9 cellular contexts compared by ENCODE assay signal in the genomic region with DNA sequence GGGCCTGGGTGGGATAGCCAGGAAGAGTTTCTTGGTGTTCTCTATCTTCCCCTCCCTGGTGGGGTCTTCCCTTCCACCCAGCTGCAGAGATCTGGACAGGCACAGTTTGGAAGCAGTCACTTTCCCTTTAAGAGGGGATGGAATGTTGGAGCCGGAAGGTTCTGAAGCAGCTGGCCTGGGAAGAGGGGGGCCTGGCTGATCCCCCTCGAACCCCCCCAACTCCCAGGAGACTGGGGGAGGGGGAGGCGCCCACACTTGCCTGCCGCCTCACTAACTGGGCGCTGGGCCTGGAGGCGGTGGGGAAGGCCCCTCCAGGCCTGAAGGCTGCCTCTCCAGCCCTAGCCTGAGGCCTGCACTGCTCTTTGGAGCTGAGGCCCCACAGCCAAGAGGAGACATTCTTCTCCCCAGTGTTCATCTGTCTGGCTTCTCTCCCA. TPM values are rescaled to one million over a fixed set of nuclear protein-coding genes. Genes with fewer than 3 reads are reported as not detected.
A peak's percentile ranks its signal among the peaks of the same experiment; 100 is the strongest.
DNase-seq lines count a peak whose midpoint lies in the region; ATAC-seq, FAIRE-seq and TF ChIP-seq lines count a peak whose summit lies in the region.
"Had no signal": no experiment of that assay in that cellular context is flagged by ENCODE, and none has a peak within 500 bp of the region (broad histone marks: within the 10 kb centered on the region; RNA-seq: fewer than 3 reads in every experiment).

No MANE protein-coding gene starts in this region.

- H3K4me2 ChIP-seq in keratinocyte (ENCODE audit: control insufficient read depth, extremely low read depth, insufficient read depth, low read depth, low read length): peak overlapping the region; percentile 98
- peak overlapping the region; percentile 87 for H3K4me2 ChIP-seq in smooth muscle cell

- H4K20me1 ChIP-seq in keratinocyte (ENCODE audit: control insufficient read depth, extremely low read depth, insufficient read depth, low read length) (no peaks in the 10 kb centered on the region), smooth muscle cell (ENCODE audit: low read depth) (peaks cover 58% of the 10 kb centered on the region)

- no peak for ATAC-seq in HG02763 (IDR thresholded peaks at IDR 0.05; ENCODE audit: unreplicated experiment)

- H2AFZ ChIP-seq in keratinocyte (ENCODE audit: control insufficient read depth, low read length) (no peak overlapping the region), smooth muscle cell (ENCODE audit: low read depth) (no peak overlapping the region)

- DNase-seq in NCI-H1436 (lab: John Stamatoyannopoulos, UW): peak; percentile 37
- no peak for DNase-seq in NCI-H1436 treated with DMSO at 0.1 percent for 48 hours (lab: John Stamatoyannopoulos, UW)
- peak; percentile 64 for DNase-seq in NCI-H2171 (lab: John Stamatoyannopoulos, UW)
- DNase-seq in caudate nucleus (lab: John Stamatoyannopoulos, UW): peak in 43 of 61 donors; percentile 14 to 63 (median 34)
- DNase-seq in keratinocyte (ENCODE audit: low read depth, low spot score): no peak
- peak; percentile 28 for DNase-seq in smooth muscle cell (lab: John Stamatoyannopoulos, UW; ENCODE audit: unreplicated experiment)
- DNase-seq in SK-N-DZ (ENCODE audit: low spot score): no peak

- WGBS in smooth muscle cell (ENCODE audit: low lambda C conversion rate): 0% methylated on average over 3 of the region's 6 CpGs

- peaks cover 0 to 2% of the 10 kb centered on the region in 2 experiments for H3K36me3 ChIP-seq in keratinocyte (ENCODE audit: control insufficient read depth in 2 of 2, extremely low read depth in 1 of 2, insufficient read depth in 2 of 2, low read length in 2 of 2)
- no peaks in the 10 kb centered on the region for H3K36me3 ChIP-seq in smooth muscle cell (ENCODE audit: low read depth)

- H3K9ac ChIP-seq in keratinocyte (ENCODE audit: control insufficient read depth, extremely low read depth, insufficient read depth, low read length) (peak overlapping the region; percentile 85), smooth muscle cell (ENCODE audit: low read depth) (peak overlapping the region; percentile 89)

- peaks cover 51% of the 10 kb centered on the region for H3K79me2 ChIP-seq in keratinocyte (ENCODE audit: control insufficient read depth, insufficient read depth, low read length)
- peaks cover 59% of the 10 kb centered on the region for H3K79me2 ChIP-seq in smooth muscle cell (ENCODE audit: low read depth)

- H3K9me3 ChIP-seq in keratinocyte (ENCODE audit: control insufficient read depth, low read depth, low read length): no peaks in the 10 kb centered on the region
- no peaks in the 10 kb centered on the region for H3K9me3 ChIP-seq in smooth muscle cell (replicated peaks; ENCODE audit: low read depth)

- H3K27me3 ChIP-seq in keratinocyte (ENCODE audit: control insufficient read depth, extremely low read depth, insufficient read depth, low read length) (no peaks in the 10 kb centered on the region), smooth muscle cell (ENCODE audit: low read depth) (no peaks in the 10 kb centered on the region)

- H3K27ac ChIP-seq in caudate nucleus (ENCODE audit: low read depth, low read length) (peak overlapping the region; percentile 86), keratinocyte (ENCODE audit: control insufficient read depth, insufficient read depth, low read length) (peak overlapping the region; percentile 66), smooth muscle cell (ENCODE audit: low read depth) (peak overlapping the region; percentile 63)

- FAIRE-seq in keratinocyte (lab: Jason Lieb, UNC): no peak
- FAIRE-seq: endometrium had no signal

- H3F3A ChIP-seq in smooth muscle cell (ENCODE audit: low read depth): peaks cover 15% of the 10 kb centered on the region

- dilution Hi-C loops in keratinocyte (cut with MboI; ENCODE audit: extremely low pct_ligation_motif_present, low sequenced_read_pairs): no loop called here

- no peak for TF ChIP-seq CTCF in keratinocyte (optimal IDR thresholded peaks at IDR 0.05 in 1 of 3, IDR thresholded peaks at IDR 0.05 in 1 of 3, conservative IDR thresholded peaks at IDR 0.05 in 1 of 3; ENCODE audit: extremely low read depth in 1 of 3, insufficient read depth in 2 of 3, low read length in 3 of 3)
- no peak for TF ChIP-seq CTCF in smooth muscle cell (IDR thresholded peaks at IDR 0.05; ENCODE audit: borderline replicate concordance, insufficient read depth, poor library complexity, severe bottlenecking)

- no peaks in the 10 kb centered on the region for H3K9me1 ChIP-seq in keratinocyte (ENCODE audit: control insufficient read depth, extremely low read depth, insufficient read depth, low read length)

- H3K4me1 ChIP-seq in keratinocyte (ENCODE audit: control insufficient read depth, extremely low read depth, insufficient read depth, low read length): peaks cover 5% of the 10 kb centered on the region
- peaks cover 21% of the 10 kb centered on the region for H3K4me1 ChIP-seq in smooth muscle cell (ENCODE audit: low read depth)

- peak overlapping the region; percentile 80 to 97 (median 94) for H3K4me3 ChIP-seq in keratinocyte (ENCODE audit: control insufficient read depth in 2 of 3, extremely low read depth in 1 of 3, insufficient read depth in 2 of 3, low read depth in 1 of 3, low read length in 3 of 3)
- H3K4me3 ChIP-seq in smooth muscle cell: peak overlapping the region; percentile 96

RNA-seq across cellular contexts. Expression of a gene that starts 1.4 kb away (rescaled TPM):
- polyA plus RNA-seq in keratinocyte: 16.0 to 21.9 TPM (median 18.5 TPM) in 3 replicates
- polyA plus RNA-seq in keratinocyte (2011; ENCODE audit: low read depth): 33.3 TPM
- 15.3 and 24.4 TPM in 2 replicates for polyA plus RNA-seq in keratinocyte (2011; cell fraction: cytosol; rRNA removed)
- 56.2 and 72.1 TPM in 2 replicates for polyA plus RNA-seq in keratinocyte (2011; cell fraction: nucleus; rRNA removed)
- 23.5 and 27.0 TPM in 2 replicates for polyA plus RNA-seq in keratinocyte (2012; ENCODE audit: low replicate concordance)
- polyA minus RNA-seq in keratinocyte: 30.6 to 75.2 TPM (median 33.8 TPM) in 3 replicates
- 34.0 TPM for polyA minus RNA-seq in keratinocyte (2011; cell fraction: cytosol; rRNA and poly(A)+ RNA removed)
- polyA minus RNA-seq in keratinocyte (2011; cell fraction: nucleus; rRNA and poly(A)+ RNA removed): 18.9 and 20.0 TPM in 2 replicates
- total RNA-seq in smooth muscle cell: 40.2 and 42.5 TPM in 2 replicates
- 87.7 and 122 TPM in 2 replicates for polyA plus RNA-seq in smooth muscle cell
- 43.0 and 48.7 TPM in 2 replicates for polyA plus RNA-seq in SK-N-DZ (2014; cell fraction: cytosol; rRNA removed)
- 134 and 160 TPM in 2 replicates for polyA plus RNA-seq in SK-N-DZ (2014; cell fraction: nucleus; rRNA removed)

RNA-seq across cellular contexts. Expression of a gene that starts 18.1 kb away (rescaled TPM):
- 431 to 520 TPM (median 443 TPM) in 3 replicates for polyA plus RNA-seq in keratinocyte
- polyA plus RNA-seq in keratinocyte (2011; ENCODE audit: low read depth): 256 TPM
- 502 and 514 TPM in 2 replicates for polyA plus RNA-seq in keratinocyte (2011; cell fraction: cytosol; rRNA removed)
- 420 and 435 TPM in 2 replicates for polyA plus RNA-seq in keratinocyte (2011; cell fraction: nucleus; rRNA removed)
- polyA plus RNA-seq in keratinocyte (2012; ENCODE audit: low replicate concordance): 245 and 379 TPM in 2 replicates
- 406 to 530 TPM (median 414 TPM) in 3 replicates for polyA minus RNA-seq in keratinocyte
- 237 TPM for polyA minus RNA-seq in keratinocyte (2011; cell fraction: cytosol; rRNA and poly(A)+ RNA removed)
- polyA minus RNA-seq in keratinocyte (2011; cell fraction: nucleus; rRNA and poly(A)+ RNA removed): 97.3 and 124 TPM in 2 replicates
- total RNA-seq in smooth muscle cell: 444 and 464 TPM in 2 replicates
- 772 and 784 TPM in 2 replicates for polyA plus RNA-seq in smooth muscle cell
- polyA plus RNA-seq in SK-N-DZ (2014; cell fraction: cytosol; rRNA removed): 334 and 339 TPM in 2 replicates
- 274 and 313 TPM in 2 replicates for polyA plus RNA-seq in SK-N-DZ (2014; cell fraction: nucleus; rRNA removed)

RNA-seq across cellular contexts. Expression of a gene that starts 21.4 kb away (rescaled TPM):
- polyA plus RNA-seq in keratinocyte (31.9 to 37.9 TPM (median 33.7 TPM) in 3 replicates), smooth muscle cell (32.3 and 50.4 TPM in 2 replicates)
- 48.6 TPM for polyA plus RNA-seq in keratinocyte (2011; ENCODE audit: low read depth)
- polyA plus RNA-seq in keratinocyte (2011; cell fraction: cytosol; rRNA removed): 22.2 and 24.4 TPM in 2 replicates
- polyA plus RNA-seq in keratinocyte (2011; cell fraction: nucleus; rRNA removed): 55.3 and 62.8 TPM in 2 replicates
- polyA plus RNA-seq in keratinocyte (2012; ENCODE audit: low replicate concordance): 28.9 and 31.9 TPM in 2 replicates
- polyA minus RNA-seq in keratinocyte: 22.5 to 37.1 TPM (median 30.7 TPM) in 3 replicates
- polyA minus RNA-seq in keratinocyte (2011; cell fraction: cytosol; rRNA and poly(A)+ RNA removed): 16.5 TPM
- 18.0 and 22.5 TPM in 2 replicates for polyA minus RNA-seq in keratinocyte (2011; cell fraction: nucleus; rRNA and poly(A)+ RNA removed)
- 23.5 and 25.3 TPM in 2 replicates for total RNA-seq in smooth muscle cell
- polyA plus RNA-seq in SK-N-DZ (2014; cell fraction: cytosol; rRNA removed): 87.0 and 101 TPM in 2 replicates
- 194 and 198 TPM in 2 replicates for polyA plus RNA-seq in SK-N-DZ (2014; cell fraction: nucleus; rRNA removed)

RNA-seq across cellular contexts. Expression of a gene that starts 29.5 kb away (rescaled TPM):
- 39.2 to 53.8 TPM (median 43.5 TPM) in 3 replicates for polyA plus RNA-seq in keratinocyte
- 47.7 TPM for polyA plus RNA-seq in keratinocyte (2011; ENCODE audit: low read depth)
- polyA plus RNA-seq in keratinocyte (2011; cell fraction: cytosol; rRNA removed): 26.7 and 36.0 TPM in 2 replicates
- 89.2 and 94.7 TPM in 2 replicates for polyA plus RNA-seq in keratinocyte (2011; cell fraction: nucleus; rRNA removed)
- 38.3 and 39.1 TPM in 2 replicates for polyA plus RNA-seq in keratinocyte (2012; ENCODE audit: low replicate concordance)
- polyA minus RNA-seq in keratinocyte: 61.1 to 138 TPM (median 89.5 TPM) in 3 replicates
- polyA minus RNA-seq in keratinocyte (2011; cell fraction: cytosol; rRNA and poly(A)+ RNA removed): 66.2 TPM
- 55.7 and 63.4 TPM in 2 replicates for polyA minus RNA-seq in keratinocyte (2011; cell fraction: nucleus; rRNA and poly(A)+ RNA removed)
- total RNA-seq in smooth muscle cell: 34.6 and 40.4 TPM in 2 replicates
- 46.3 and 69.1 TPM in 2 replicates for polyA plus RNA-seq in smooth muscle cell
- polyA plus RNA-seq in SK-N-DZ (2014; cell fraction: cytosol; rRNA removed): 18.0 and 31.9 TPM in 2 replicates
- 93.1 and 143 TPM in 2 replicates for polyA plus RNA-seq in SK-N-DZ (2014; cell fraction: nucleus; rRNA removed)

RNA-seq across cellular contexts. Expression of a gene that starts 59.7 kb away (rescaled TPM):
- not detected in 3 replicates for polyA plus RNA-seq in keratinocyte
- not detected for polyA plus RNA-seq in keratinocyte (2011; ENCODE audit: low read depth)
- not detected in 2 replicates for polyA plus RNA-seq in keratinocyte (2011; cell fraction: cytosol; rRNA removed)
- not detected in 2 replicates for polyA plus RNA-seq in keratinocyte (2011; cell fraction: nucleus; rRNA removed)
- polyA plus RNA-seq in keratinocyte (2012; ENCODE audit: low replicate concordance): not detected in 2 replicates
- polyA minus RNA-seq in keratinocyte: not detected in 3 replicates
- polyA minus RNA-seq in keratinocyte (2011; cell fraction: cytosol; rRNA and poly(A)+ RNA removed): not detected
- not detected in 2 replicates for polyA minus RNA-seq in keratinocyte (2011; cell fraction: nucleus; rRNA and poly(A)+ RNA removed)
- total RNA-seq in smooth muscle cell: not detected in 2 replicates
- polyA plus RNA-seq in smooth muscle cell: not detected in 2 replicates
- polyA plus RNA-seq in SK-N-DZ (2014; cell fraction: cytosol; rRNA removed): not detected in 2 replicates
- not detected in 2 replicates for polyA plus RNA-seq in SK-N-DZ (2014; cell fraction: nucleus; rRNA removed)

Comparison
In these comparisons a context has a peak if more than half of its experiments do, and no peak if none do; other contexts are left out.
1. DNase-seq: peak in NCI-H1436 (single experiment), NCI-H2171 (single experiment), caudate nucleus (43 of 61) and smooth muscle cell (single experiment); none in NCI-H1436 treated with DMSO at 0.1 percent for 48 hours (single experiment), keratinocyte (single experiment) and SK-N-DZ (single experiment).
2. Peak in every context shown above with its lines, with median percentiles within 50 percentile points of each other: H3K27ac ChIP-seq.